ENCODE assay signal across 21 cellular contexts in the genomic region with DNA sequence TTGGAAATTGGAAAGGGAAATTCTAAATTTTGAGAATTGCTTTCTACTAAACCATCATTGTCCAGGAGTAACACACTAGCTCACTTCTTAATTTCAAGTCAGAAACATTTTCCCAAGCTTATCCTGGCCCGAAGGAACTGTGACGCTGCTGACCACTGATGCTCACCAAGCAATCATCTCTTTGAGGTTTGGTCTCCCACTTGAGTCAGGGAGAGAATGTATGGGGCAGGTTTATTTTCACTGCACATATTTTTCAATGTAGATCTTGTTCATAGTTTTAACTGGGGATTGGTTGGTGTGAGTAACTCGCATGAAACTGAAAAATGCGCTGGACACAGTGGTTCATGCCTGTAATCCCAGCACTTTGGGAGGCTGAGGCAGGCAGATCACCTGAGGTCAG. TPM values are rescaled to one million over a fixed set of nuclear protein-coding genes. Genes with fewer than 3 reads are reported as not detected.
"Had no signal": no experiment of that assay in that cellular context is flagged by ENCODE, and none has a peak within 500 bp of the region (broad histone marks: within the 10 kb centered on the region; RNA-seq: fewer than 3 reads in every experiment).

No MANE protein-coding gene starts in this region.

- FAIRE-seq: bronchial epithelial cell, endometrium, frontal cortex, kidney had no signal

- DNase-seq: activated CD4-positive, alpha-beta T cell treated with anti-CD3 and anti-CD28 coated beads, Interleukin-2, amount 10 ng/mL, durations not matched to agents 7 days and 5 days; activated CD8-positive, alpha-beta memory T cell treated with anti-CD3 and anti-CD28 coated beads for 24 hours; activated naive CD4-positive, alpha-beta T cell treated with anti-CD3 and anti-CD28 coated beads, Interleukin-2, amount 10 ng/mL, durations not matched to agents 7 days and 5 days; amygdala; heart left ventricle; kidney; left ventricle myocardium inferior; mesendoderm; retina; stimulated activated CD4-positive, alpha-beta T cell treated with anti-CD3 and anti-CD28 coated beads, Interleukin-15, amount 100 ng/mL, for 24 hours; stimulated activated CD4-positive, alpha-beta T cell treated with anti-CD3 and anti-CD28 coated beads, Interleukin-4, amount 100 ng/mL, for 24 hours; stomach had no signal

- H3K27ac ChIP-seq: stomach, thoracic aorta had no signal

- H3K27me3 ChIP-seq: heart left ventricle, stomach had no signal

- H3K27ac Mint-ChIP-seq: activated CD4-positive, alpha-beta T cell treated with anti-CD3 and anti-CD28 coated beads, Interleukin-2, amount 10 ng/mL, durations not matched to agents 7 days and 5 days; activated naive CD4-positive, alpha-beta T cell treated with anti-CD3 and anti-CD28 coated beads, Interleukin-2, amount 10 ng/mL, durations not matched to agents 7 days and 5 days; activated T-helper 2 cell treated with anti-CD3 and anti-CD28 coated beads, Interferon-gamma antibody, Interleukin-2, Interleukin-4, amounts not matched to agents 10 μg/mL and 5 μg/mL and 100 μg/mL, durations not matched to agents 14 hours and 24 hours and 36 hours; WTC11 had no signal

- H3K9me3 ChIP-seq: heart left ventricle, left ventricle myocardium inferior, stomach, thoracic aorta had no signal

- H3K27me3 Mint-ChIP-seq: activated CD4-positive, alpha-beta T cell treated with anti-CD3 and anti-CD28 coated beads, Interleukin-2, amount 10 ng/mL, durations not matched to agents 7 days and 5 days had no signal

- ATAC-seq: heart left ventricle, WTC11 had no signal

- H3K4me3 Mint-ChIP-seq: activated CD4-positive, alpha-beta T cell treated with anti-CD3 and anti-CD28 coated beads, Interleukin-2, amount 10 ng/mL, durations not matched to agents 7 days and 5 days; activated naive CD4-positive, alpha-beta T cell treated with anti-CD3 and anti-CD28 coated beads, Interleukin-2, amount 10 ng/mL, durations not matched to agents 7 days and 5 days; WTC11 had no signal

- H3K9me3 Mint-ChIP-seq: activated naive CD4-positive, alpha-beta T cell treated with anti-CD3 and anti-CD28 coated beads, Interleukin-2, amount 10 ng/mL, durations not matched to agents 7 days and 5 days; activated T-helper 2 cell treated with anti-CD3 and anti-CD28 coated beads, Interferon-gamma antibody, Interleukin-2, Interleukin-4, amounts not matched to agents 10 μg/mL and 5 μg/mL and 100 μg/mL, durations not matched to agents 14 hours and 24 hours and 36 hours had no signal

RNA-seq across cellular contexts. Expression of a gene that starts 12.9 kb away (rescaled TPM):
- total RNA-seq: bronchial epithelial cell, left ventricle myocardium inferior, myocyte, skeletal muscle tissue, stomach, thoracic aorta, urinary bladder had no signal
- polyA plus RNA-seq: heart left ventricle, stomach had no signal
